In the genomic region with DNA sequence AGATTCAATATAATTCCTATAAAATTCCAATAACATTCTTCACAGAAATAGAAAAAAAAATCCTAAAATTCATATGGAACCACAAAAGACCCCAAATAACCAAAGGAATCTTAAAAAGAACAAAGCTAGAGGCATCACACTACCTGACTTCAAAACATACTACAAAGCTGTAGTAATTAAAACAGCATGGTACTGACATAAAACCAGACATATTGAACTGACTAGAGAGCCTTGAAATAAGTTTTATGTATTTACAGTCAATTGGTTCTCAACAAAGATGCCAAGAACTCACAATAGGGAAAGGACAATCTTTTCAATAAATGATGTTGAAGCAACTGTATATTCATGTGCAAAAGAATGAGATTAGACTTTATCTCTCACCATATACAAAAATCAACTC, we compare ENCODE assay signal across 11 cellular contexts. TPM values are rescaled to one million over a fixed set of nuclear protein-coding genes. Genes with fewer than 3 reads are reported as not detected.
"Had no signal": no experiment of that assay in that cellular context is flagged by ENCODE, and none has a peak within 500 bp of the region (broad histone marks: within the 10 kb centered on the region; RNA-seq: fewer than 3 reads in every experiment).

No MANE protein-coding gene starts in this region.

- H3K4me2 ChIP-seq: KMS-11 had no signal

- H3K27ac ChIP-seq: HL-60, KMS-11 had no signal

- ATAC-seq: HepG2 had no signal

- FAIRE-seq: HepG2, HTR-8/SVneo had no signal

- DNase-seq: IMR-90, Karpas-422, KBM-7, KG1 had no signal

- H3K9ac ChIP-seq: KMS-11 had no signal

RNA-seq across cellular contexts. Expression of a gene that starts 36.9 kb away (rescaled TPM):
- total RNA-seq: IMR-90 had no signal
- polyA plus RNA-seq: HepG2, IMR-90 had no signal

RNA-seq across cellular contexts. Expression of a gene that starts 54.0 kb away (rescaled TPM):
- total RNA-seq: HepG2, HT-29, HT1080, IMR-90 had no signal
- polyA plus RNA-seq: HepG2, IgD-negative memory B cell, IMR-90 had no signal
